In the genomic region with DNA sequence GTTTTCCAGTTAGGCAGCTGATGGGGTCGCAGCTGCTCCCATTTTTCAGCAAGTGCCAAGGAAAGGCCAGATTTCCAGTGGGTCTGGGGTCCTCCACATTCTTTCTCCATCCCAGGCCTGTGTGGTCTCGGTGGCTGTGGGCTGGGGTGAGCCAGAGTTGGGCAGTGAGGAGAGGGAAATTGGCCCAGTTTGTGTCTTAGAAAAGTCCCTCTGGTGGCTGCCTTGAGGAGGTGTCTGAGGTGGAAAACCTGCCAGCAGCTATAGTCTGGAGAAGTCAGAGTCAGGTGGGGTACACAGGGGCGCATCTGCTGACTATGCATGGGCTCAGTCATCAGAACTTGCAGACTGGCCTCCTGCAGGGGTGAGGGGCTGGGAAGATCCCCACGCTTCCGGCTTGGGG, we compare ENCODE assay signal across 10 cellular contexts. TPM values are rescaled to one million over a fixed set of nuclear protein-coding genes. Genes with fewer than 3 reads are reported as not detected.
DNase-seq lines count a peak whose midpoint lies in the region; ATAC-seq, FAIRE-seq and TF ChIP-seq lines count a peak whose summit lies in the region.
"Had no signal": no experiment of that assay in that cellular context is flagged by ENCODE, and none has a peak within 500 bp of the region (broad histone marks: within the 10 kb centered on the region; RNA-seq: fewer than 3 reads in every experiment).

No MANE protein-coding gene starts in this region.

- H3K27me3 Mint-ChIP-seq in CD8-positive, alpha-beta T cell (ENCODE audit: low read depth): no peaks in the 10 kb centered on the region

- TF ChIP-seq CTCF in A549 (IDR thresholded peaks at IDR 0.05) (0 out of 3 replicates have a peak, but pooled peaks have one; percentile 25), GM12865 (IDR thresholded peaks at IDR 0.05; ENCODE audit: insufficient read depth, low read depth, low read length, missing control alignments) (peak; percentile 38), Panc1 (IDR thresholded peaks at IDR 0.05) (no peak), fibroblast of pulmonary artery (IDR thresholded peaks at IDR 0.05; ENCODE audit: low read length, missing control alignments) (peak; percentile 42), dorsolateral prefrontal cortex (IDR thresholded peaks at IDR 0.05 in 54 of 56, conservative IDR thresholded peaks at IDR 0.05 in 2 of 56; ENCODE audit: low read depth in 1 of 56, partially characterized antibody in 56 of 56) (peak in 3 of 56 donors; percentile 7 to 8 (median 8))
- no peak for TF ChIP-seq CTCF in CD8-positive, alpha-beta T cell (IDR thresholded peaks at IDR 0.05)

- BruUV-seq in Panc1 (replicated peaks; lab: Mats Ljungman, UMichigan): no TSS peak

- H3K27me3 ChIP-seq in Panc1 (ENCODE audit: control insufficient read depth, insufficient read depth, low read length) (no peaks in the 10 kb centered on the region), dorsolateral prefrontal cortex (no peaks in the 10 kb centered on the region)
- no peaks in the 10 kb centered on the region for H3K27me3 ChIP-seq in CD8-positive, alpha-beta T cell (ENCODE audit: insufficient read depth, low read length)

- no peak for TF ChIP-seq EP300 in A549 (IDR thresholded peaks at IDR 0.05)

- DNase-seq in A549 (ENCODE audit: low read depth in 1 of 2, low spot score in 1 of 2) (peak; percentile 47 to 68), GM12865 (ENCODE audit: low read depth) (peak; percentile 26), Panc1 (ENCODE audit: low read depth, low spot score) (no peak), fibroblast of pulmonary artery (ENCODE audit: low read depth) (peak; percentile 25), dorsolateral prefrontal cortex (no peak)
- DNase-seq in CD8-positive, alpha-beta T cell: no peak

- H3K9me3 Mint-ChIP-seq in CD8-positive, alpha-beta T cell: no peaks in the 10 kb centered on the region

- H3K27ac ChIP-seq in A549 (no peak overlapping the region), Panc1 (ENCODE audit: low read length) (no peak overlapping the region), dorsolateral prefrontal cortex (no peak overlapping the region)
- no peak overlapping the region for H3K27ac ChIP-seq in CD8-positive, alpha-beta T cell (ENCODE audit: low read depth, low read length)

- 0 out of 5 replicates have a peak, but pooled peaks of 1 of the 2 experiments have one; percentile 10 for TF ChIP-seq RAD21 in A549 (conservative IDR thresholded peaks at IDR 0.05 in 1 of 2, IDR thresholded peaks at IDR 0.05 in 1 of 2)

- H3K4me1 Mint-ChIP-seq in CD8-positive, alpha-beta T cell (ENCODE audit: low read depth): peaks cover under 1% of the 10 kb centered on the region

- ATAC-seq in A549 (peak; percentile 88 to 90), Panc1 (peak; percentile 72; the same call in 1 of the 2 replicates), GM18520 (IDR thresholded peaks at IDR 0.05; ENCODE audit: unreplicated experiment) (no peak), GM18867 (IDR thresholded peaks at IDR 0.05; ENCODE audit: unreplicated experiment) (no peak)
- ATAC-seq in CD8-positive, alpha-beta T cell: no peak
- ATAC-seq: activated CD4-positive, CD25-positive, alpha-beta regulatory T cell treated with anti-CD3 and anti-CD28 coated beads, Interleukin-2, amount 50 U/mL, for 24 hours had no signal

- no peak overlapping the region for H3K27ac Mint-ChIP-seq in CD8-positive, alpha-beta T cell

- POLR2A ChIA-PET in A549 (lab: Yijun Ruan, JAX) (no interaction called here), Panc1 (lab: Charles Lee) (interaction anchor here (0.6 kb wide), 1 partner anchor 68 kb away, joined by 3 read pairs; no protein-coding TSS in a partner anchor)
- POLR2A ChIA-PET in CD8-positive, alpha-beta T cell (lab: Charles Lee): no interaction called here

- H3K9me3 ChIP-seq in A549 (no peaks in the 10 kb centered on the region), Panc1 (ENCODE audit: control insufficient read depth, insufficient read depth, low read depth, low read length) (no peaks in the 10 kb centered on the region)
- no peaks in the 10 kb centered on the region for H3K9me3 ChIP-seq in CD8-positive, alpha-beta T cell (ENCODE audit: low read length)

- no peaks in the 10 kb centered on the region for H3K36me3 ChIP-seq in Panc1 (ENCODE audit: control insufficient read depth, insufficient read depth, low read length)
- no peaks in the 10 kb centered on the region for H3K36me3 ChIP-seq in CD8-positive, alpha-beta T cell (ENCODE audit: insufficient read depth, low read length)

- no peaks in the 10 kb centered on the region for H3K36me3 Mint-ChIP-seq in CD8-positive, alpha-beta T cell

- in situ Hi-C loops in Panc1 (cut with HindIII; ENCODE audit: low pct_unique_long_range_greater_than_20kb, low sequenced_read_pairs): no loop called here

- CTCF ChIA-PET in A549 (lab: Yijun Ruan, JAX): interaction anchor here (0.6 to 3.1 kb wide), 13 partner anchors 10 to 139 kb away, joined by 3 to 17 read pairs (median 4); no protein-coding TSS in a partner anchor
- CTCF ChIA-PET in Panc1 (lab: Charles Lee): interaction anchor here (0.5 to 1.2 kb wide), 3 partner anchors 41 to 343 kb away, joined by 3 to 6 read pairs (median 4); no protein-coding TSS in a partner anchor
- CTCF ChIA-PET in CD8-positive, alpha-beta T cell (lab: Charles Lee): interaction anchor here (1.0 to 1.2 kb wide), 2 partner anchors 10 to 108 kb away, joined by 3 read pairs; no protein-coding TSS in a partner anchor

- H3K4me1 ChIP-seq in A549 (no peaks in the 10 kb centered on the region; the same call in 2 of the 3 replicates), Panc1 (ENCODE audit: control insufficient read depth, insufficient read depth, low read length) (0 out of 2 replicates have a peak, but pooled peaks cover under 1% of the 10 kb centered on the region)
- H3K4me1 ChIP-seq in CD8-positive, alpha-beta T cell (ENCODE audit: insufficient read depth, low read length): no peaks in the 10 kb centered on the region

- H3K4me2 ChIP-seq in A549: no peak overlapping the region

- no peak for FAIRE-seq in A549 (lab: Jason Lieb, UNC)

- 47% methylated on average over 5 of the region's 5 CpGs for WGBS in A549 (ENCODE audit: missing lambda C conversion rate)

- H3K4me3 Mint-ChIP-seq in CD8-positive, alpha-beta T cell: no peak overlapping the region

- intact Hi-C loops in Panc1 (cut with micrococcal nuclease; ENCODE audit: unreplicated experiment): no loop called here
- intact Hi-C loops in dorsolateral prefrontal cortex (cut with DNase I): no loop called here
- intact Hi-C loops in CD8-positive, alpha-beta T cell (cut with DNase I, micrococcal nuclease): loop anchor here in 1 of 2 experiments (5.0 kb wide), 1 partner anchor 692 kb away; the partner anchor contains the start of gene CCND1

- no peak for TF ChIP-seq POLR2A in A549 (IDR thresholded peaks at IDR 0.05; ENCODE audit: low read length)

- H3K4me3 ChIP-seq in A549: no peak overlapping the region
- no peak overlapping the region for H3K4me3 ChIP-seq in GM12865 (ENCODE audit: low read depth, low read length)
- no peak overlapping the region for H3K4me3 ChIP-seq in Panc1 (ENCODE audit: low read depth in 2 of 2, low read length in 2 of 2)
- no peak overlapping the region for H3K4me3 ChIP-seq in fibroblast of pulmonary artery (replicated peaks; ENCODE audit: low read depth, low read length)
- no peak overlapping the region for H3K4me3 ChIP-seq in dorsolateral prefrontal cortex
- no peak overlapping the region for H3K4me3 ChIP-seq in CD8-positive, alpha-beta T cell (ENCODE audit: low read depth, low read length)

TF ChIP-seq in A549, 52 proteins besides CTCF, POLR2A, EP300 and RAD21:
- TF ChIP-seq, protein P1, sequence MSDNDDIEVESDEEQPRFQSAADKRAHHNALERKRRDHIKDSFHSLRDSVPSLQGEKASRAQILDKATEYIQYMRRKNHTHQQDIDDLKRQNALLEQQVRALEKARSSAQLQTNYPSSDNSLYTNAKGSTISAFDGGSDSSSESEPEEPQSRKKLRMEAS (IDR thresholded peaks at IDR 0.05): no peak
- peak; percentile 55 for TF ChIP-seq SMC3 (IDR thresholded peaks at IDR 0.05)
- no peak for TF ChIP-seq CEBPB (IDR thresholded peaks at IDR 0.05)
- no peak for TF ChIP-seq KDM1A (IDR thresholded peaks at IDR 0.05; ENCODE audit: low read depth)
- TF ChIP-seq KDM5A (IDR thresholded peaks at IDR 0.05): no peak
- TF ChIP-seq ATOH8 (CRISPR knock-in tag; IDR thresholded peaks at IDR 0.05; ENCODE audit: low read depth): no peak

RNA-seq across cellular contexts. Expression of gene MRGPRD, which starts 30.5 kb away (rescaled TPM):
- polyA plus RNA-seq in A549 (2011; rRNA removed) (not detected in 2 replicates), A549 (2017; fragmentation: RNase III; extraction: RNeasy Plus Mini Kit Qiagen cat#74134 plus additional on column Dnase treatment) (not detected in 3 replicates)
- not detected in 2 replicates for polyA plus RNA-seq in A549 (2012; cell fraction: cytosol; rRNA removed)
- not detected in 2 replicates for polyA plus RNA-seq in A549 (2012; cell fraction: nucleus; rRNA removed)
- not detected in 2 replicates for polyA minus RNA-seq in A549 (2011; rRNA and poly(A)+ RNA removed)
- total RNA-seq in Panc1 (2021; ENCODE audit: unreplicated experiment) (not detected), dorsolateral prefrontal cortex (not detected)
- not detected for polyA plus RNA-seq in Panc1 (2012; ENCODE audit: insufficient read length)
- not detected for total RNA-seq in CD8-positive, alpha-beta T cell
- total RNA-seq: skeletal muscle tissue had no signal

RNA-seq across cellular contexts. Expression of gene IGHMBP2, which starts 46.6 kb away (rescaled TPM):
- polyA plus RNA-seq in A549 (2011; rRNA removed) (11.9 and 15.7 TPM in 2 replicates), A549 (2017; fragmentation: RNase III; extraction: RNeasy Plus Mini Kit Qiagen cat#74134 plus additional on column Dnase treatment) (12.4 to 12.8 TPM (median 12.8 TPM) in 3 replicates)
- 10.6 and 12.3 TPM in 2 replicates for polyA plus RNA-seq in A549 (2012; cell fraction: cytosol; rRNA removed)
- 35.2 and 42.9 TPM in 2 replicates for polyA plus RNA-seq in A549 (2012; cell fraction: nucleus; rRNA removed)
- polyA minus RNA-seq in A549 (2011; rRNA and poly(A)+ RNA removed): 19.8 and 25.4 TPM in 2 replicates
- total RNA-seq in Panc1 (2021; ENCODE audit: unreplicated experiment) (27.8 TPM), dorsolateral prefrontal cortex (10 to 100 TPM; 19.0 to 47.9 (median 30.3) TPM)
- 21.4 TPM for polyA plus RNA-seq in Panc1 (2012; ENCODE audit: insufficient read length)
- total RNA-seq in CD8-positive, alpha-beta T cell: 10 to 100 TPM; 25.5 to 27.3 TPM

RNA-seq across cellular contexts. Expression of gene MRPL21, which starts 46.6 kb away (rescaled TPM):
- polyA plus RNA-seq in A549 (2011; rRNA removed): 110 and 131 TPM in 2 replicates
- 121 and 141 TPM in 2 replicates for polyA plus RNA-seq in A549 (2012; cell fraction: cytosol; rRNA removed)
- 71.4 and 74.8 TPM in 2 replicates for polyA plus RNA-seq in A549 (2012; cell fraction: nucleus; rRNA removed)
- polyA plus RNA-seq in A549 (2017; fragmentation: RNase III; extraction: RNeasy Plus Mini Kit Qiagen cat#74134 plus additional on column Dnase treatment): 113 to 131 TPM (median 116 TPM) in 3 replicates
- 37.9 and 44.6 TPM in 2 replicates for polyA minus RNA-seq in A549 (2011; rRNA and poly(A)+ RNA removed)
- total RNA-seq in Panc1 (2021; ENCODE audit: unreplicated experiment): 94.9 TPM
- polyA plus RNA-seq in Panc1 (2012; ENCODE audit: insufficient read length): 110 TPM
- total RNA-seq in dorsolateral prefrontal cortex: 10 to 100 TPM; 23.7 to 72.9 (median 50.7) TPM
- total RNA-seq in CD8-positive, alpha-beta T cell: 10 to 100 TPM; 48.4 to 53.6 TPM

Comparison
In these comparisons a context has a peak if more than half of its experiments do, and no peak if none do; other contexts are left out.
1. ATAC-seq: peak in A549 (2 of 2) and Panc1 (single experiment); none in CD8-positive, alpha-beta T cell (single experiment), GM18520 (single experiment) and GM18867 (single experiment).
2. DNase-seq: peak in A549 (2 of 2), GM12865 (single experiment) and fibroblast of pulmonary artery (single experiment); none in Panc1 (single experiment), dorsolateral prefrontal cortex (0 of 10) and CD8-positive, alpha-beta T cell (0 of 7).
3. CTCF ChIP-seq: peak in A549 (single experiment), GM12865 (single experiment) and fibroblast of pulmonary artery (single experiment); none in Panc1 (single experiment) and CD8-positive, alpha-beta T cell (single experiment).